Comparison of ENCODE assay signal across 19 cellular contexts in genomic region chr6:16840291-16840690, GRCh38.
DNase-seq lines count a peak whose midpoint lies in the region; ATAC-seq and TF ChIP-seq lines count a peak whose summit lies in the region.
"Had no signal": no experiment of that assay in that cellular context is flagged by ENCODE, and none has a peak within 500 bp of the region (broad histone marks: within the 10 kb centered on the region; RNA-seq: fewer than 3 reads in every experiment).

No MANE protein-coding gene starts in this region.

- no peak overlapping the region for H3K9ac ChIP-seq in mammary epithelial cell (ENCODE audit: insufficient read depth, low read length)

- no peak overlapping the region for H3K27ac ChIP-seq in CD4-positive, CD25-positive, alpha-beta regulatory T cell (ENCODE audit: insufficient read depth, low read length, poor library complexity, severe bottlenecking)
- peak overlapping the region; percentile 88 for H3K27ac ChIP-seq in foreskin keratinocyte
- H3K27ac ChIP-seq in mammary epithelial cell (ENCODE audit: insufficient read depth, low read depth, low read length) = no peak overlapping the region
- H3K27ac ChIP-seq: ascending aorta, ovary, thoracic aorta had no signal

- in situ Hi-C loops in mammary epithelial cell (cut with MboI; ENCODE audit: low sequenced_read_pairs in 2 of 2) = no loop called here

- H3K4me3 ChIP-seq in CD4-positive, CD25-positive, alpha-beta regulatory T cell (ENCODE audit: low read depth, low read length) = no peak overlapping the region
- no peak overlapping the region for H3K4me3 ChIP-seq in GM06990 (replicated peaks; ENCODE audit: low read depth, low read length)
- H3K4me3 ChIP-seq in mammary epithelial cell (replicated peaks in 1 of 3; ENCODE audit: insufficient read depth in 1 of 3, low read depth in 2 of 3, low read length in 3 of 3) = no peak overlapping the region
- H3K4me3 ChIP-seq: ascending aorta, mucosa of descending colon, ovary, thoracic aorta had no signal

- no peak for DNase-seq in CD4-positive, CD25-positive, alpha-beta regulatory T cell
- DNase-seq in GM06990 (ENCODE audit: extremely low read depth, insufficient read length) = peak; percentile 48
- peak; percentile 29 to 45 for DNase-seq in foreskin keratinocyte
- DNase-seq in mammary epithelial cell = no peak
- DNase-seq in NCI-H526 (lab: John Stamatoyannopoulos, UW) = no peak
- no peak for DNase-seq in NOMO-1 treated with DMSO at 0.1 percent for 48 hours (lab: John Stamatoyannopoulos, UW; ENCODE audit: unreplicated experiment)
- DNase-seq: activated gamma-delta T cell, COR-L47, foreskin fibroblast, mucosa of descending colon, NCI-H2081 treated with DMSO at 0.1 percent for 48 hours, NCI-H524, OCI-M1, ovary had no signal

- no peak for TF ChIP-seq CTCF in GM06990 (IDR thresholded peaks at IDR 0.05; ENCODE audit: insufficient read depth, low read length, poor library complexity, severe bottlenecking)
- TF ChIP-seq CTCF in foreskin keratinocyte (conservative IDR thresholded peaks at IDR 0.05) = no peak
- no peak for TF ChIP-seq CTCF in mammary epithelial cell (conservative IDR thresholded peaks at IDR 0.05 in 1 of 2, IDR thresholded peaks at IDR 0.05 in 1 of 2; ENCODE audit: extremely low read depth in 1 of 2, insufficient read depth in 1 of 2, low read depth in 1 of 2, low read length in 2 of 2)

- no peaks in the 10 kb centered on the region for H3K9me3 Mint-ChIP-seq in CD4-positive, CD25-positive, alpha-beta regulatory T cell
- H3K9me3 Mint-ChIP-seq: T-helper 1 cell treated with Interleukin-12 subunit alpha and Interleukin-12 subunit beta and Interleukin-4 antibody, amounts not matched to agents 30 μg/mL and 1 μg/mL, for 36 hours had no signal

- H3K4me1 Mint-ChIP-seq in CD4-positive, CD25-positive, alpha-beta regulatory T cell = peaks cover 14 to 46% (median 27%) of the 10 kb centered on the region in 4 donors

- 58% methylated on average over 3 of the region's 3 CpGs for WGBS in mammary epithelial cell (ENCODE audit: low coverage, missing lambda C conversion rate)

- no peaks in the 10 kb centered on the region for H3K27me3 Mint-ChIP-seq in CD4-positive, CD25-positive, alpha-beta regulatory T cell

- intact Hi-C loops in mammary epithelial cell (cut with micrococcal nuclease) = no loop called here

- H4K20me1 ChIP-seq in mammary epithelial cell (ENCODE audit: insufficient read depth, low read length) = no peaks in the 10 kb centered on the region

- dilution Hi-C loops in mammary epithelial cell (cut with HindIII; ENCODE audit: low sequenced_read_pairs) = no loop called here

- no peaks in the 10 kb centered on the region for H3K36me3 ChIP-seq in CD4-positive, CD25-positive, alpha-beta regulatory T cell (ENCODE audit: control insufficient read depth, insufficient read depth, low read length)
- H3K36me3 ChIP-seq in GM06990 (ENCODE audit: control insufficient read depth, insufficient read depth, low read length) = no peaks in the 10 kb centered on the region
- H3K36me3 ChIP-seq in mammary epithelial cell (ENCODE audit: insufficient read depth, low read length) = no peaks in the 10 kb centered on the region
- H3K36me3 ChIP-seq: ascending aorta, ovary, thoracic aorta had no signal

- CTCF ChIA-PET in mammary epithelial cell (lab: Charles Lee; ENCODE audit: low non-redundant PET) = no interaction called here

- H3K79me2 ChIP-seq in mammary epithelial cell (ENCODE audit: insufficient read depth, low read length) = no peaks in the 10 kb centered on the region

- H3K9me3 ChIP-seq in CD4-positive, CD25-positive, alpha-beta regulatory T cell (ENCODE audit: control insufficient read depth in 2 of 2, low read length in 2 of 2) = no peaks in the 10 kb centered on the region
- no peaks in the 10 kb centered on the region for H3K9me3 ChIP-seq in mammary epithelial cell (replicated peaks; ENCODE audit: insufficient read depth, low read length)
- H3K9me3 ChIP-seq: ascending aorta, mucosa of descending colon, ovary, thoracic aorta had no signal

- no peaks in the 10 kb centered on the region for H3K36me3 Mint-ChIP-seq in CD4-positive, CD25-positive, alpha-beta regulatory T cell

- peaks cover 16% of the 10 kb centered on the region for H3K4me1 ChIP-seq in CD4-positive, CD25-positive, alpha-beta regulatory T cell (ENCODE audit: control insufficient read depth, insufficient read depth, low read length, poor library complexity, severe bottlenecking)
- H3K4me1 ChIP-seq in foreskin keratinocyte (peaks cover 20% of the 10 kb centered on the region), mammary epithelial cell (ENCODE audit: insufficient read depth, low read length) (no peaks in the 10 kb centered on the region)
- H3K4me1 ChIP-seq: ascending aorta had no signal

- BruUV-seq in mammary epithelial cell (replicated peaks; lab: Mats Ljungman, UMichigan) = no TSS peak

- ATAC-seq in CD4-positive, CD25-positive, alpha-beta regulatory T cell (ENCODE audit: low read depth in 2 of 2) = no peak
- ATAC-seq in HG02759 (IDR thresholded peaks at IDR 0.05; ENCODE audit: unreplicated experiment) = peak; percentile 34
- ATAC-seq in foreskin keratinocyte = peak; percentile 18
- ATAC-seq in GM19328 (IDR thresholded peaks at IDR 0.05; ENCODE audit: unreplicated experiment) = no peak
- ATAC-seq: mucosa of descending colon had no signal

- no peak overlapping the region for H3K4me3 Mint-ChIP-seq in CD4-positive, CD25-positive, alpha-beta regulatory T cell
- H3K4me3 Mint-ChIP-seq: T-helper 1 cell treated with Interleukin-12 subunit alpha and Interleukin-12 subunit beta and Interleukin-4 antibody, amounts not matched to agents 30 μg/mL and 1 μg/mL, for 36 hours had no signal

- H3K27ac Mint-ChIP-seq in CD4-positive, CD25-positive, alpha-beta regulatory T cell = peak overlapping the region; percentile 18 to 54 (median 39)
- H3K27ac Mint-ChIP-seq: T-helper 1 cell treated with Interleukin-12 subunit alpha and Interleukin-12 subunit beta and Interleukin-4 antibody, amounts not matched to agents 30 μg/mL and 1 μg/mL, for 36 hours had no signal

- H3K27me3 ChIP-seq in CD4-positive, CD25-positive, alpha-beta regulatory T cell (ENCODE audit: control insufficient read depth, insufficient read depth, low read length) = no peaks in the 10 kb centered on the region
- H3K27me3 ChIP-seq in GM06990 (replicated peaks; ENCODE audit: control insufficient read depth, insufficient read depth, low read length) (no peaks in the 10 kb centered on the region), foreskin keratinocyte (no peaks in the 10 kb centered on the region), mammary epithelial cell (ENCODE audit: insufficient read depth, low read length) (no peaks in the 10 kb centered on the region)
- H3K27me3 ChIP-seq: ascending aorta, ovary had no signal

- no peak overlapping the region for H3K4me2 ChIP-seq in mammary epithelial cell (ENCODE audit: insufficient read depth, low read depth, low read length)

- H2AFZ ChIP-seq in mammary epithelial cell (ENCODE audit: low read depth, low read length) = no peak overlapping the region

Comparison
In these comparisons a context has a peak if more than half of its experiments do, and no peak if none do; other contexts are left out.
1. ATAC-seq: peak in HG02759 (single experiment) and foreskin keratinocyte (single experiment); none in CD4-positive, CD25-positive, alpha-beta regulatory T cell (0 of 2) and GM19328 (single experiment).
2. DNase-seq: peak in GM06990 (single experiment) and foreskin keratinocyte (2 of 2); none in CD4-positive, CD25-positive, alpha-beta regulatory T cell (0 of 3), mammary epithelial cell (single experiment), NCI-H526 (0 of 2) and NOMO-1 treated with DMSO at 0.1 percent for 48 hours (single experiment).